Comparison of ENCODE assay signal across 16 cellular contexts in the genomic region with DNA sequence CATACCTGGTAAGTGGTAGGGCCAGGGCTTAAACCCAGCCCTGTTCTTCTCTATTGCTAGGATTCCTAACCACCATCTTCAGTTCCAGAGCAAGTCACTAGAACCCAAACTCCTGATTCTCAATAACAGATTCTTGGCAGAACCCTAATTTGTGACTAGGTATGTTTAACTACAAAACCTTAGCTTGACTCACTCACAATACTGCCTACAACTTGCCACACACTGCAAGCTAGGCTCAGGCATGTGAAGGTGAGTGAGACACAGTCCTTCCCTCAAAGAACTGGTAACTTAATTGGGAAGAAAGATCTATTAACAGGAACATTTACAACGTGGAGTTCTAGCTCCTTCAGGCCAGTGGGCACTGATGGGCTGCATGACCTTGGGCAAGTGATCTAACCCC. TPM values are rescaled to one million over a fixed set of nuclear protein-coding genes. Genes with fewer than 3 reads are reported as not detected.
DNase-seq lines count a peak whose midpoint lies in the region; ATAC-seq and TF ChIP-seq lines count a peak whose summit lies in the region.
"Had no signal": no experiment of that assay in that cellular context is flagged by ENCODE, and none has a peak within 500 bp of the region (broad histone marks: within the 10 kb centered on the region; RNA-seq: fewer than 3 reads in every experiment).

No MANE protein-coding gene starts in this region.

- dilution Hi-C loops in mammary epithelial cell (cut with HindIII; ENCODE audit: low sequenced_read_pairs) = no loop called here

- H3K9ac ChIP-seq in mammary epithelial cell (ENCODE audit: insufficient read depth, low read length) = no peak overlapping the region

- H3K4me3 ChIP-seq in mammary epithelial cell (replicated peaks in 1 of 3; ENCODE audit: insufficient read depth in 1 of 3, low read depth in 2 of 3, low read length in 3 of 3) (no peak overlapping the region), gastroesophageal sphincter (no peak overlapping the region)
- H3K4me3 ChIP-seq: A549, HAP-1 had no signal

- CTCF ChIA-PET in mammary epithelial cell (lab: Charles Lee; ENCODE audit: low non-redundant PET) = interaction anchor here (0.5 kb wide), 1 partner anchor 47 kb away, joined by 8 read pairs; no protein-coding TSS in a partner anchor
- CTCF ChIA-PET in MCF 10A (lab: Yijun Ruan, JAX) = interaction anchor here (0.6 to 2.7 kb wide), 7 partner anchors 10 to 1230 kb away, joined by 3 to 9 read pairs (median 5); no protein-coding TSS in a partner anchor
- CTCF ChIA-PET in activated CD4-positive, alpha-beta T cell treated with anti-CD3 and anti-CD28 coated beads for 36 hours (lab: Charles Lee) = interaction anchor here (0.7 to 1.1 kb wide), 2 partner anchors 18 to 27 kb away, joined by 3 read pairs; no protein-coding TSS in a partner anchor

- TF ChIP-seq EP300 in gastroesophageal sphincter (IDR thresholded peaks at IDR 0.05) = no peak

- H3K27me3 Mint-ChIP-seq in MCF 10A (ENCODE audit: insufficient read depth, unreplicated experiment) = no peaks in the 10 kb centered on the region
- peaks cover 16% of the 10 kb centered on the region for H3K27me3 Mint-ChIP-seq in activated CD4-positive, alpha-beta T cell treated with anti-CD3 and anti-CD28 coated beads for 36 hours

- in situ Hi-C loops in mammary epithelial cell (cut with MboI; ENCODE audit: low sequenced_read_pairs in 2 of 2) = no loop called here

- peak overlapping the region; percentile 30 for H3K27ac ChIP-seq in mammary epithelial cell (ENCODE audit: insufficient read depth, low read depth, low read length)
- peak overlapping the region; percentile 70 to 82 (median 79) for H3K27ac ChIP-seq in gastroesophageal sphincter
- H3K27ac ChIP-seq: 22Rv1, A549, C4-2B had no signal

- H4K20me1 ChIP-seq in mammary epithelial cell (ENCODE audit: insufficient read depth, low read length) = no peaks in the 10 kb centered on the region

- TF ChIP-seq CTCF in mammary epithelial cell (conservative IDR thresholded peaks at IDR 0.05 in 1 of 2, IDR thresholded peaks at IDR 0.05 in 1 of 2; ENCODE audit: extremely low read depth in 1 of 2, insufficient read depth in 1 of 2, low read depth in 1 of 2, low read length in 2 of 2) (no peak), MCF 10A (IDR thresholded peaks at IDR 0.05; ENCODE audit: unreplicated experiment) (no peak), gastroesophageal sphincter (IDR thresholded peaks at IDR 0.05) (no peak)

- ATAC-seq in esophagus mucosa (peak; percentile 4), gastroesophageal sphincter (no peak)
- ATAC-seq in activated CD4-positive, alpha-beta T cell treated with anti-CD3 and anti-CD28 coated beads for 36 hours = no peak
- ATAC-seq: A549 had no signal

- POLR2A ChIA-PET in MCF 10A (lab: Yijun Ruan, JAX) = interaction anchor here (1.1 to 1.8 kb wide), 4 partner anchors 12 to 127 kb away, joined by 3 to 7 read pairs (median 4); a partner anchor contains a TSS
- POLR2A ChIA-PET in activated CD4-positive, alpha-beta T cell treated with anti-CD3 and anti-CD28 coated beads for 36 hours (lab: Charles Lee) = interaction anchor here (0.6 kb wide), 1 partner anchor 49 kb away, joined by 3 read pairs; no protein-coding TSS in a partner anchor

- no peak overlapping the region for H3K27ac Mint-ChIP-seq in MCF 10A (ENCODE audit: low read depth, unreplicated experiment)
- H3K27ac Mint-ChIP-seq in activated CD4-positive, alpha-beta T cell treated with anti-CD3 and anti-CD28 coated beads for 36 hours = no peak overlapping the region
- H3K27ac Mint-ChIP-seq: CD4-positive, alpha-beta T cell had no signal

- no peak overlapping the region for H3K4me3 Mint-ChIP-seq in MCF 10A (ENCODE audit: unreplicated experiment)
- H3K4me3 Mint-ChIP-seq in activated CD4-positive, alpha-beta T cell treated with anti-CD3 and anti-CD28 coated beads for 36 hours = no peak overlapping the region
- H3K4me3 Mint-ChIP-seq: CD4-positive, alpha-beta T cell had no signal

- peaks cover 18% of the 10 kb centered on the region for H3K36me3 Mint-ChIP-seq in MCF 10A (ENCODE audit: insufficient read depth, unreplicated experiment)
- H3K36me3 Mint-ChIP-seq in activated CD4-positive, alpha-beta T cell treated with anti-CD3 and anti-CD28 coated beads for 36 hours (ENCODE audit: low read depth) = no peaks in the 10 kb centered on the region

- BruUV-seq in mammary epithelial cell (replicated peaks; lab: Mats Ljungman, UMichigan) (no TSS peak), MCF 10A (replicated peaks; lab: Mats Ljungman, UMichigan) (no TSS peak)

- H3K9me3 ChIP-seq in mammary epithelial cell (replicated peaks; ENCODE audit: insufficient read depth, low read length) (no peaks in the 10 kb centered on the region), gastroesophageal sphincter (no peaks in the 10 kb centered on the region)
- H3K9me3 ChIP-seq: A549, Caco-2, HAP-1 had no signal

- WGBS in mammary epithelial cell (ENCODE audit: low coverage, missing lambda C conversion rate) = 50% methylated on average over 1 of the region's 1 CpG
- 63 to 67% methylated on average over 1 of the region's 1 CpG for WGBS in gastroesophageal sphincter (ENCODE audit: low coverage in 1 of 2), 2 donors

- peaks cover 81% of the 10 kb centered on the region for H3K79me2 ChIP-seq in mammary epithelial cell (ENCODE audit: insufficient read depth, low read length)

- H3K27me3 ChIP-seq in mammary epithelial cell (ENCODE audit: insufficient read depth, low read length) = no peaks in the 10 kb centered on the region
- no peaks in the 10 kb centered on the region for H3K27me3 ChIP-seq in gastroesophageal sphincter

- intact Hi-C loops in mammary epithelial cell (cut with micrococcal nuclease) (no loop called here), MCF 10A (cut with micrococcal nuclease) (no loop called here)
- intact Hi-C loops in activated CD4-positive, alpha-beta T cell treated with anti-CD3 and anti-CD28 coated beads for 36 hours (cut with DNase I, micrococcal nuclease) = no loop called here

- TF ChIP-seq POLR2A in gastroesophageal sphincter (IDR thresholded peaks at IDR 0.05) = no peak

- peak; percentile 56 for DNase-seq in mammary epithelial cell
- DNase-seq in MCF 10A (ENCODE audit: unreplicated experiment) = no peak
- DNase-seq in SW 1271 (lab: John Stamatoyannopoulos, UW) = no peak
- DNase-seq in pons (ENCODE audit: low spot score) = no peak
- DNase-seq in activated CD4-positive, alpha-beta T cell treated with anti-CD3 and anti-CD28 coated beads for 36 hours = no peak
- DNase-seq: AML-193; Caco-2; CD4-positive, alpha-beta T cell; GDM1 had no signal

- H3K4me1 Mint-ChIP-seq in MCF 10A (ENCODE audit: insufficient read depth, unreplicated experiment) = peaks cover 34% of the 10 kb centered on the region
- no peaks in the 10 kb centered on the region for H3K4me1 Mint-ChIP-seq in activated CD4-positive, alpha-beta T cell treated with anti-CD3 and anti-CD28 coated beads for 36 hours

- no peak overlapping the region for H2AFZ ChIP-seq in mammary epithelial cell (ENCODE audit: low read depth, low read length)

- H3K4me2 ChIP-seq in mammary epithelial cell (ENCODE audit: insufficient read depth, low read depth, low read length) = no peak overlapping the region
- H3K4me2 ChIP-seq: A549 had no signal

- H3K9me3 Mint-ChIP-seq in MCF 10A (ENCODE audit: unreplicated experiment) = no peaks in the 10 kb centered on the region
- H3K9me3 Mint-ChIP-seq in activated CD4-positive, alpha-beta T cell treated with anti-CD3 and anti-CD28 coated beads for 36 hours (ENCODE audit: low read depth) = no peaks in the 10 kb centered on the region
- H3K9me3 Mint-ChIP-seq: CD4-positive, alpha-beta T cell had no signal

- H3K4me1 ChIP-seq in mammary epithelial cell (ENCODE audit: insufficient read depth, low read length) = peaks cover 65% of the 10 kb centered on the region
- H3K4me1 ChIP-seq in gastroesophageal sphincter = peaks cover 25 to 72% (median 29%) of the 10 kb centered on the region in 3 donors
- H3K4me1 ChIP-seq: HAP-1 had no signal

- H3K36me3 ChIP-seq in mammary epithelial cell (ENCODE audit: insufficient read depth, low read length) (no peaks in the 10 kb centered on the region), gastroesophageal sphincter (no peaks in the 10 kb centered on the region)
- H3K36me3 ChIP-seq: HAP-1 had no signal

RNA-seq across cellular contexts. Expression of a gene that starts 14.5 kb away (rescaled TPM):
- total RNA-seq in mammary epithelial cell = 100 to 1,000 TPM; 181 to 201 TPM
- polyA plus RNA-seq in mammary epithelial cell = 87.4 TPM
- 304 TPM for polyA minus RNA-seq in mammary epithelial cell
- 76.6 and 77.0 TPM in 2 replicates for total RNA-seq in MCF 10A (2022)
- 52.4 TPM for total RNA-seq in esophagus mucosa
- 100 to 1,000 TPM; 136 to 215 (median 176) TPM for total RNA-seq in gastroesophageal sphincter
- 1 to 10 TPM; 1.8 to 2.3 TPM for total RNA-seq in activated CD4-positive, alpha-beta T cell treated with anti-CD3 and anti-CD28 coated beads for 36 hours
- total RNA-seq: HT-29 had no signal

Comparison
In these comparisons a context has a peak if more than half of its experiments do, and no peak if none do; other contexts are left out.
1. RNA of a gene that starts 14.5 kb away (total RNA-seq): 181 to 201 TPM in mammary epithelial cell, 136 to 215 TPM in gastroesophageal sphincter, 76.6 to 77.0 TPM in MCF 10A and 52.4 TPM in esophagus mucosa (single experiment); 1.8 to 2.3 TPM in activated CD4-positive, alpha-beta T cell treated with anti-CD3 and anti-CD28 coated beads for 36 hours; every median in the first group is over 10 times any median in the second.